ENCODE assay signal across 21 cellular contexts in genomic region chr2:45241061-45241561, GRCh38.
A peak's percentile ranks its signal among the peaks of the same experiment; 100 is the strongest.
DNase-seq lines count a peak whose midpoint lies in the region; ATAC-seq, FAIRE-seq and TF ChIP-seq lines count a peak whose summit lies in the region.
"Had no signal": no experiment of that assay in that cellular context is flagged by ENCODE, and none has a peak within 500 bp of the region (broad histone marks: within the 10 kb centered on the region; RNA-seq: fewer than 3 reads in every experiment).

No MANE protein-coding gene starts in this region.

- peaks cover 48% of the 10 kb centered on the region for H3K4me1 ChIP-seq in PC-9 (replicated peaks; ENCODE audit: insufficient read depth)
- H3K4me1 ChIP-seq in endothelial cell of umbilical vein (ENCODE audit: control insufficient read depth, extremely low read depth, insufficient read depth, low read length), result peaks cover 34% of the 10 kb centered on the region
- peaks cover 0 to 4% (median 0%) of the 10 kb centered on the region in 4 donors for H3K4me1 ChIP-seq in upper lobe of left lung
- peaks cover 3% of the 10 kb centered on the region for H3K4me1 ChIP-seq in mesendoderm (ENCODE audit: control insufficient read depth, low read depth, low read length)
- H3K4me1 ChIP-seq: Peyer's patch had no signal

- H3K27ac Mint-ChIP-seq in immature natural killer cell, result no peak overlapping the region
- H3K27ac Mint-ChIP-seq: CD4-positive, alpha-beta memory T cell; natural killer cell treated with Interleukin-12 subunit alpha and Interleukin-12 subunit beta and Interleukin-15 and Interleukin-18, amount 100 ng/mL, for 72 hours; stimulated activated naive CD8-positive, alpha-beta T cell treated with anti-CD3 and anti-CD28 coated beads, Interleukin-15, amount 100 ng/mL, for 72 hours; T-helper 17 cell had no signal

- H3K4me3 Mint-ChIP-seq in immature natural killer cell, result no peak overlapping the region
- H3K4me3 Mint-ChIP-seq: activated T-cell treated with anti-CD3 and anti-CD28 coated beads, Interleukin-2, amount 50 U/mL, for 4 hours; CD4-positive, alpha-beta memory T cell; natural killer cell treated with Interleukin-12 subunit alpha and Interleukin-12 subunit beta and Interleukin-15 and Interleukin-18, amount 100 ng/mL, for 72 hours; stimulated activated naive CD8-positive, alpha-beta T cell treated with anti-CD3 and anti-CD28 coated beads, Interleukin-15, amount 100 ng/mL, for 72 hours; T-helper 17 cell had no signal

- peak; percentile 52 for FAIRE-seq in endothelial cell of umbilical vein (lab: Jason Lieb, UNC)
- FAIRE-seq: H54 had no signal

- H3K9me1 ChIP-seq in endothelial cell of umbilical vein (replicated peaks; ENCODE audit: control insufficient read depth, extremely low read depth, insufficient read depth, low read length), result no peaks in the 10 kb centered on the region

- H4K8ac ChIP-seq in mesendoderm (ENCODE audit: low read depth, low read length), result no peak overlapping the region

- no peaks in the 10 kb centered on the region for H3K36me3 ChIP-seq in PC-9 (ENCODE audit: low read depth)
- no peaks in the 10 kb centered on the region for H3K36me3 ChIP-seq in endothelial cell of umbilical vein (ENCODE audit: control insufficient read depth in 2 of 2, extremely low read depth in 1 of 2, insufficient read depth in 2 of 2, low read length in 2 of 2)
- no peaks in the 10 kb centered on the region for H3K36me3 ChIP-seq in upper lobe of left lung
- no peaks in the 10 kb centered on the region for H3K36me3 ChIP-seq in mesendoderm (ENCODE audit: control insufficient read depth, insufficient read depth, low read length)
- H3K36me3 ChIP-seq: Peyer's patch had no signal

- H3K4me2 ChIP-seq in PC-9 (peak overlapping the region; percentile 28), endothelial cell of umbilical vein (ENCODE audit: insufficient read depth, low read length) (peak overlapping the region; percentile 63), mesendoderm (ENCODE audit: low read length) (no peak overlapping the region)

- no peak overlapping the region for H2BK15ac ChIP-seq in mesendoderm (replicated peaks; ENCODE audit: low read depth)

- H3K4me3 ChIP-seq in PC-9 (no peak overlapping the region), endothelial cell of umbilical vein (replicated peaks in 1 of 3; ENCODE audit: insufficient read depth in 1 of 3, low read depth in 1 of 3, low read length in 3 of 3) (no peak overlapping the region), skeletal muscle cell (ENCODE audit: low read depth, low read length) (no peak overlapping the region), upper lobe of left lung (no peak overlapping the region), mesendoderm (ENCODE audit: low read length) (no peak overlapping the region)
- H3K4me3 ChIP-seq: Peyer's patch, skin epidermis had no signal

- TF ChIP-seq POLR2A in endothelial cell of umbilical vein (IDR thresholded peaks at IDR 0.05; ENCODE audit: low read depth, low read length), result no peak
- TF ChIP-seq POLR2A in upper lobe of left lung (IDR thresholded peaks at IDR 0.05), result no peak

- CTCF ChIA-PET in PC-9 (lab: Charles Lee), result interaction anchor here (0.6 to 0.7 kb wide), 2 partner anchors 41 to 216 kb away, joined by 3 read pairs; no protein-coding TSS in a partner anchor
- CTCF ChIA-PET in endothelial cell of umbilical vein (lab: Charles Lee), result interaction anchor here (0.6 to 2.4 kb wide), 8 partner anchors 14 to 254 kb away, joined by 3 to 11 read pairs (median 5); no protein-coding TSS in a partner anchor

- no peaks in the 10 kb centered on the region for H3K79me1 ChIP-seq in mesendoderm (ENCODE audit: low read length)

- H3K9me3 Mint-ChIP-seq in immature natural killer cell, result no peaks in the 10 kb centered on the region
- H3K9me3 Mint-ChIP-seq: activated T-cell treated with anti-CD3 and anti-CD28 coated beads, Interleukin-2, amount 50 U/mL, for 4 hours; CD4-positive, alpha-beta memory T cell; natural killer cell treated with Interleukin-12 subunit alpha and Interleukin-12 subunit beta and Interleukin-15 and Interleukin-18, amount 100 ng/mL, for 72 hours; stimulated activated naive CD8-positive, alpha-beta T cell treated with anti-CD3 and anti-CD28 coated beads, Interleukin-15, amount 100 ng/mL, for 72 hours had no signal

- no peak overlapping the region for H3K18ac ChIP-seq in mesendoderm (ENCODE audit: low read length)

- POLR2A ChIA-PET in PC-9 (lab: Charles Lee; ENCODE audit: unreplicated experiment), result interaction anchor here (0.5 to 0.9 kb wide), 2 partner anchors 22 to 879 kb away, joined by 6 to 8 read pairs; no protein-coding TSS in a partner anchor
- POLR2A ChIA-PET in endothelial cell of umbilical vein (lab: Charles Lee), result no interaction called here

- H3K36me3 Mint-ChIP-seq in immature natural killer cell, result no peaks in the 10 kb centered on the region
- H3K36me3 Mint-ChIP-seq: CD4-positive, alpha-beta memory T cell; natural killer cell treated with Interleukin-12 subunit alpha and Interleukin-12 subunit beta and Interleukin-15 and Interleukin-18, amount 100 ng/mL, for 72 hours had no signal

- intact Hi-C loops in PC-9 (cut with micrococcal nuclease; ENCODE audit: unreplicated experiment) (loop anchor here (1.0 kb wide), 1 partner anchor 34 kb away; no protein-coding TSS in a partner anchor), endothelial cell of umbilical vein (cut with micrococcal nuclease) (no loop called here)

- H3F3A ChIP-seq in PC-9 (ENCODE audit: insufficient read depth, low read depth), result peaks cover 31% of the 10 kb centered on the region

- H3K79me2 ChIP-seq in PC-9 (ENCODE audit: low read depth) (no peaks in the 10 kb centered on the region), endothelial cell of umbilical vein (ENCODE audit: control insufficient read depth, insufficient read depth, low read length) (no peaks in the 10 kb centered on the region), mesendoderm (ENCODE audit: control insufficient read depth, insufficient read depth, low read length) (no peaks in the 10 kb centered on the region)

- dilution Hi-C loops in endothelial cell of umbilical vein (cut with MboI; ENCODE audit: extremely low pct_ligation_motif_present, low sequenced_read_pairs), result no loop called here

- in situ Hi-C loops in G401 (cut with HindIII; ENCODE audit: low sequenced_read_pairs), result no loop called here

- H4K5ac ChIP-seq in mesendoderm (ENCODE audit: low read length), result no peak overlapping the region

- H3K9ac ChIP-seq in endothelial cell of umbilical vein (replicated peaks; ENCODE audit: extremely low read depth, insufficient read depth, low read length) (peak overlapping the region; percentile 54), mesendoderm (ENCODE audit: low read length) (no peak overlapping the region)

- no peak overlapping the region for H2BK120ac ChIP-seq in mesendoderm (ENCODE audit: low read depth, low read length)

- H3K9me3 ChIP-seq in PC-9 (ENCODE audit: insufficient read depth, low read depth), result no peaks in the 10 kb centered on the region
- H3K9me3 ChIP-seq in endothelial cell of umbilical vein (replicated peaks; ENCODE audit: control insufficient read depth, insufficient read depth, low read length), result no peaks in the 10 kb centered on the region
- H3K9me3 ChIP-seq in upper lobe of left lung, result no peaks in the 10 kb centered on the region
- H3K9me3 ChIP-seq: Peyer's patch had no signal

- no peak overlapping the region for H3K56ac ChIP-seq in mesendoderm (ENCODE audit: low read length)

- 62 to 71% methylated on average over 3 of the region's 3 CpGs for WGBS in upper lobe of left lung, 2 donors
- no CpG with 5 or more reads among the region's 3 CpGs for WGBS in mesendoderm (ENCODE audit: extremely low coverage, insufficient coverage, low lambda C conversion rate)

- H3K27me3 Mint-ChIP-seq in immature natural killer cell (ENCODE audit: low read depth in 3 of 3), result peaks cover 0 to 16% (median 3%) of the 10 kb centered on the region in 3 donors

- H3K27me3 ChIP-seq in PC-9 (ENCODE audit: insufficient read depth, low read depth) (no peaks in the 10 kb centered on the region), endothelial cell of umbilical vein (ENCODE audit: control insufficient read depth in 2 of 2, insufficient read depth in 2 of 2, low read length in 2 of 2) (no peaks in the 10 kb centered on the region), upper lobe of left lung (no peaks in the 10 kb centered on the region), mesendoderm (ENCODE audit: insufficient read depth, low read length, poor library complexity) (no peaks in the 10 kb centered on the region)
- H3K27me3 ChIP-seq: Peyer's patch had no signal

- BruUV-seq in PC-9 (replicated peaks; lab: Mats Ljungman, UMichigan) (no TSS peak), endothelial cell of umbilical vein (replicated peaks; lab: Mats Ljungman, UMichigan) (no TSS peak)

- H2AFZ ChIP-seq in PC-9 (no peak overlapping the region), endothelial cell of umbilical vein (ENCODE audit: low read depth, low read length) (peak overlapping the region; percentile 83)

- H2BK5ac ChIP-seq in mesendoderm (ENCODE audit: low read length), result no peak overlapping the region

- H3K27ac ChIP-seq in PC-9, result peak overlapping the region; percentile 16
- peak overlapping the region; percentile 79 for H3K27ac ChIP-seq in endothelial cell of umbilical vein (ENCODE audit: insufficient read depth, low read depth, low read length)
- H3K27ac ChIP-seq in upper lobe of left lung, result no peak overlapping the region
- no peak overlapping the region for H3K27ac ChIP-seq in mesendoderm (ENCODE audit: low read depth, low read length)
- H3K27ac ChIP-seq: Peyer's patch had no signal

- H4K20me1 ChIP-seq in PC-9 (ENCODE audit: insufficient read depth) (no peaks in the 10 kb centered on the region), endothelial cell of umbilical vein (replicated peaks; ENCODE audit: control insufficient read depth, extremely low read depth, insufficient read depth, low read length) (no peaks in the 10 kb centered on the region)

- no peak for ATAC-seq in upper lobe of left lung (ENCODE audit: low FRiP score in 2 of 2)
- ATAC-seq: activated T-cell treated with anti-CD3 and anti-CD28 coated beads, Interleukin-2, amount 50 U/mL, for 4 hours; left colon; natural killer cell treated with Interleukin-12 subunit alpha and Interleukin-12 subunit beta and Interleukin-15 and Interleukin-18, amount 100 ng/mL, for 72 hours; stimulated activated naive CD8-positive, alpha-beta T cell treated with anti-CD3 and anti-CD28 coated beads, Interleukin-15, amount 100 ng/mL, for 72 hours; T-helper 17 cell had no signal

- no peak overlapping the region for H3K23ac ChIP-seq in mesendoderm (ENCODE audit: low read length)

- TF ChIP-seq EP300 in upper lobe of left lung (IDR thresholded peaks at IDR 0.05), result no peak

- DNase-seq in HCEC 1CT (peak; percentile 68), PC-9 (peak in 1 of 2 experiments; percentile 83), endothelial cell of umbilical vein (ENCODE audit: low read depth, low spot score) (peak; percentile 69), skeletal muscle cell (ENCODE audit: low read depth) (peak; percentile 18), upper lobe of left lung (no peak), immature natural killer cell (no peak), mesendoderm (no peak), G401 (ENCODE audit: low spot score) (no peak)
- DNase-seq: activated CD4-positive, alpha-beta T cell treated with anti-CD3 and anti-CD28 coated beads for 48 hours; activated T-cell treated with anti-CD3 and anti-CD28 coated beads, Interleukin-2, amount 50 U/mL, for 4 hours; amniotic stem cell; CD4-positive, alpha-beta memory T cell; effector CD4-positive, alpha-beta T cell; left colon; MV-4-11; Peyer's patch; stimulated activated naive CD8-positive, alpha-beta T cell treated with anti-CD3 and anti-CD28 coated beads, Interleukin-15, amount 100 ng/mL, for 72 hours; T-helper 17 cell had no signal

- no peak for TF ChIP-seq CTCF in PC-9 (conservative IDR thresholded peaks at IDR 0.05)
- TF ChIP-seq CTCF in endothelial cell of umbilical vein (IDR thresholded peaks at IDR 0.05; ENCODE audit: extremely low read depth in 1 of 2, insufficient read depth in 1 of 2, low read depth in 1 of 2, low read length in 2 of 2), result no peak
- TF ChIP-seq CTCF in upper lobe of left lung (IDR thresholded peaks at IDR 0.05), result no peak

- H2AK5ac ChIP-seq in mesendoderm (ENCODE audit: low read length), result no peak overlapping the region

- H3K4me1 Mint-ChIP-seq in immature natural killer cell, result no peaks in the 10 kb centered on the region
- H3K4me1 Mint-ChIP-seq: T-helper 17 cell had no signal

- no peaks in the 10 kb centered on the region for H3K9me2 ChIP-seq in PC-9 (ENCODE audit: insufficient read depth)

- no peak overlapping the region for H3K4ac ChIP-seq in mesendoderm (ENCODE audit: low read depth, low read length)

Comparison
In these comparisons a context has a peak if more than half of its experiments do, and no peak if none do; other contexts are left out.
1. DNase-seq: peak in HCEC 1CT (single experiment), endothelial cell of umbilical vein (single experiment) and skeletal muscle cell (single experiment); none in upper lobe of left lung (0 of 2), immature natural killer cell (0 of 3), mesendoderm (single experiment) and G401 (single experiment).
2. H3K27ac ChIP-seq: peak in PC-9 (single experiment) and endothelial cell of umbilical vein (single experiment); none in upper lobe of left lung (0 of 4) and mesendoderm (single experiment).